In the genomic region with DNA sequence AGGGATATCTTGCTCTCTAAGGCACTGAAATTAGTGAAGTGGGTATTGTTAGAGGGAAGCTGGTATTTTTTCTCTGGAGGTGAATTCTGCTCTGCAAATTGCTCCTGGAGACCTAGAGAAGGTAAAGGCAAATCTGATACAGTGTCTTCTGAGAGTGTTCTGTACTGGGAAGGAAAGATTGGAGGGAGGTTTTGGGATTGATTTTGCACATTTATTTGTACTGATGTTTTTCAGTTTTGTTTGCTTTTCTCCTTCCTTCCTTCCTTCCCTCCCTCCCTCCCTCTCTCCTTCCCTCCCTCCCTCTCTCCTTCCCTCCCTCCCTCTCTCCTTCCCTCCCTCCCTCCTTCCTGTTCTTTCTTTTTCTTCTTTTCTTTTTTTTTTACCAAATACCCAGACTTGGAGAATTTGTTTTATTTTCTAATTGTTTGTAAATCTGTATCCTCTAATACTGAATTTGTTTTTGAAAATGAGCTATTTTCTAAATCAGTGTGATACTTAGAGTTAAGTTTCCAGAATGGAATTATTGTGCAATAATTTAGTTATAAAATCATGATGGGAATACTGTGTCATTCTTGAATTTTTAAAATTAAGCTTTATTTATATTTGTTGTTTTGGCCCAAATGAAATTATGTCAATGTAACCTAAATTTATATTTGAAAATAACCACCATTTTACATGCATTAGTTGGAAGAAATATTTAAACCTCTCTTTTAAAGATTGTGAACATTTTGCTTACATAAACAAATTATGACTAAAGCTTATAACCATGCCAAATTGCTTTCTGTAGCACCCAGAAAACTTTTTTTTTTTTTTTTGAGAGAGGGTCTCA, we compare ENCODE assay signal across 2 cellular contexts.
TF ChIP-seq lines count a peak whose summit lies in the region.

No MANE protein-coding gene starts in this region.

TF ChIP-seq in HEK293, 187 proteins besides CTCF, POLR2A, EP300 and RAD21 (continues in another document):
- TF ChIP-seq WT1 (tag by site-specific recombination; IDR thresholded peaks at IDR 0.05) (no peak), ZNF521 (tag by site-specific recombination; IDR thresholded peaks at IDR 0.05) (no peak), ZFP3 (tag by site-specific recombination; IDR thresholded peaks at IDR 0.05; ENCODE audit: low read depth) (no peak), BCL11A (tag by site-specific recombination; IDR thresholded peaks at IDR 0.05; ENCODE audit: low read depth) (no peak), ZNF48 (tag by site-specific recombination; IDR thresholded peaks at IDR 0.05) (no peak), ZNF664 (tag by site-specific recombination; IDR thresholded peaks at IDR 0.05) (no peak), PRDM1 (tag by site-specific recombination; IDR thresholded peaks at IDR 0.05) (peak; percentile 52)
- TF ChIP-seq, protein P1, sequence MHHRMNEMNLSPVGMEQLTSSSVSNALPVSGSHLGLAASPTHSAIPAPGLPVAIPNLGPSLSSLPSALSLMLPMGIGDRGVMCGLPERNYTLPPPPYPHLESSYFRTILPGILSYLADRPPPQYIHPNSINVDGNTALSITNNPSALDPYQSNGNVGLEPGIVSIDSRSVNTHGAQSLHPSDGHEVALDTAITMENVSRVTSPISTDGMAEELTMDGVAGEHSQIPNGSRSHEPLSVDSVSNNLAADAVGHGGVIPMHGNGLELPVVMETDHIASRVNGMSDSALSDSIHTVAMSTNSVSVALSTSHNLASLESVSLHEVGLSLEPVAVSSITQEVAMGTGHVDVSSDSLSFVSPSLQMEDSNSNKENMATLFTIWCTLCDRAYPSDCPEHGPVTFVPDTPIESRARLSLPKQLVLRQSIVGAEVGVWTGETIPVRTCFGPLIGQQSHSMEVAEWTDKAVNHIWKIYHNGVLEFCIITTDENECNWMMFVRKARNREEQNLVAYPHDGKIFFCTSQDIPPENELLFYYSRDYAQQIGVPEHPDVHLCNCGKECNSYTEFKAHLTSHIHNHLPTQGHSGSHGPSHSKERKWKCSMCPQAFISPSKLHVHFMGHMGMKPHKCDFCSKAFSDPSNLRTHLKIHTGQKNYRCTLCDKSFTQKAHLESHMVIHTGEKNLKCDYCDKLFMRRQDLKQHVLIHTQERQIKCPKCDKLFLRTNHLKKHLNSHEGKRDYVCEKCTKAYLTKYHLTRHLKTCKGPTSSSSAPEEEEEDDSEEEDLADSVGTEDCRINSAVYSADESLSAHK (tag by site-specific recombination; IDR thresholded peaks at IDR 0.05) = no peak
- TF ChIP-seq, protein P2, sequence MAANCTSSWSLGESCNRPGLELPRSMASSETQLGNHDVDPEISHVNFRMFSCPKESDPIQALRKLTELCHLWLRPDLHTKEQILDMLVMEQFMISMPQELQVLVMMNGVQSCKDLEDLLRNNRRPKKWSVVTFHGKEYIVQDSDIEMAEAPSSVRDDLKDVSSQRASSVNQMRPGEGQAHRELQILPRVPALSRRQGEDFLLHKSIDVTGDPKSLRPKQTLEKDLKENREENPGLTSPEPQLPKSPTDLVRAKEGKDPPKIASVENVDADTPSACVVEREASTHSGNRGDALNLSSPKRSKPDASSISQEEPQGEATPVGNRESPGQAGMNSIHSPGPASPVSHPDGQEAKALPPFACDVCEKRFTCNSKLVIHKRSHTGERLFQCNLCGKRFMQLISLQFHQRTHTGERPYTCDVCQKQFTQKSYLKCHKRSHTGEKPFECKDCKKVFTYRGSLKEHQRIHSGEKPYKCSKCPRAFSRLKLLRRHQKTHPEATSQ (tag by site-specific recombination; IDR thresholded peaks at IDR 0.05) = no peak
- TF ChIP-seq, protein P3, sequence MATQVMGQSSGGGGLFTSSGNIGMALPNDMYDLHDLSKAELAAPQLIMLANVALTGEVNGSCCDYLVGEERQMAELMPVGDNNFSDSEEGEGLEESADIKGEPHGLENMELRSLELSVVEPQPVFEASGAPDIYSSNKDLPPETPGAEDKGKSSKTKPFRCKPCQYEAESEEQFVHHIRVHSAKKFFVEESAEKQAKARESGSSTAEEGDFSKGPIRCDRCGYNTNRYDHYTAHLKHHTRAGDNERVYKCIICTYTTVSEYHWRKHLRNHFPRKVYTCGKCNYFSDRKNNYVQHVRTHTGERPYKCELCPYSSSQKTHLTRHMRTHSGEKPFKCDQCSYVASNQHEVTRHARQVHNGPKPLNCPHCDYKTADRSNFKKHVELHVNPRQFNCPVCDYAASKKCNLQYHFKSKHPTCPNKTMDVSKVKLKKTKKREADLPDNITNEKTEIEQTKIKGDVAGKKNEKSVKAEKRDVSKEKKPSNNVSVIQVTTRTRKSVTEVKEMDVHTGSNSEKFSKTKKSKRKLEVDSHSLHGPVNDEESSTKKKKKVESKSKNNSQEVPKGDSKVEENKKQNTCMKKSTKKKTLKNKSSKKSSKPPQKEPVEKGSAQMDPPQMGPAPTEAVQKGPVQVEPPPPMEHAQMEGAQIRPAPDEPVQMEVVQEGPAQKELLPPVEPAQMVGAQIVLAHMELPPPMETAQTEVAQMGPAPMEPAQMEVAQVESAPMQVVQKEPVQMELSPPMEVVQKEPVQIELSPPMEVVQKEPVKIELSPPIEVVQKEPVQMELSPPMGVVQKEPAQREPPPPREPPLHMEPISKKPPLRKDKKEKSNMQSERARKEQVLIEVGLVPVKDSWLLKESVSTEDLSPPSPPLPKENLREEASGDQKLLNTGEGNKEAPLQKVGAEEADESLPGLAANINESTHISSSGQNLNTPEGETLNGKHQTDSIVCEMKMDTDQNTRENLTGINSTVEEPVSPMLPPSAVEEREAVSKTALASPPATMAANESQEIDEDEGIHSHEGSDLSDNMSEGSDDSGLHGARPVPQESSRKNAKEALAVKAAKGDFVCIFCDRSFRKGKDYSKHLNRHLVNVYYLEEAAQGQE (tag by site-specific recombination; IDR thresholded peaks at IDR 0.05) = no peak
- TF ChIP-seq, protein P4, sequence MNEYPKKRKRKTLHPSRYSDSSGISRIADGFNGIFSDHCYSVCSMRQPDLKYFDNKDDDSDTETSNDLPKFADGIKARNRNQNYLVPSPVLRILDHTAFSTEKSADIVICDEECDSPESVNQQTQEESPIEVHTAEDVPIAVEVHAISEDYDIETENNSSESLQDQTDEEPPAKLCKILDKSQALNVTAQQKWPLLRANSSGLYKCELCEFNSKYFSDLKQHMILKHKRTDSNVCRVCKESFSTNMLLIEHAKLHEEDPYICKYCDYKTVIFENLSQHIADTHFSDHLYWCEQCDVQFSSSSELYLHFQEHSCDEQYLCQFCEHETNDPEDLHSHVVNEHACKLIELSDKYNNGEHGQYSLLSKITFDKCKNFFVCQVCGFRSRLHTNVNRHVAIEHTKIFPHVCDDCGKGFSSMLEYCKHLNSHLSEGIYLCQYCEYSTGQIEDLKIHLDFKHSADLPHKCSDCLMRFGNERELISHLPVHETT (tag by site-specific recombination; IDR thresholded peaks at IDR 0.05) = no peak

TF ChIP-seq in K562, 482 proteins besides CTCF, POLR2A, EP300 and RAD21:
- TF ChIP-seq CEBPB (tag; IDR thresholded peaks at IDR 0.05) = peak; percentile 89
- TF ChIP-seq C11orf30 (IDR thresholded peaks at IDR 0.05; ENCODE audit: low read depth) = peak; percentile 84
- no peak for TF ChIP-seq TAF1 (IDR thresholded peaks at IDR 0.05; ENCODE audit: control insufficient read depth, extremely low read depth, insufficient read depth, low read length, severe bottlenecking)
- TF ChIP-seq KDM1A (IDR thresholded peaks at IDR 0.05) = 0 out of 4 replicates have a peak, but pooled peaks of 1 of the 2 experiments have one; percentile 8
- TF ChIP-seq ARID1B (IDR thresholded peaks at IDR 0.05) = no peak
- TF ChIP-seq EHMT2 (IDR thresholded peaks at IDR 0.05) = no peak
- TF ChIP-seq MAFG (tag; conservative IDR thresholded peaks at IDR 0.05) = peak; percentile 45; the same call in 1 of the 2 replicates
- TF ChIP-seq CEBPG (CRISPR knock-in tag; IDR thresholded peaks at IDR 0.05) = no peak
- peak; percentile 66 to 98 for TF ChIP-seq CEBPG (tag; conservative IDR thresholded peaks at IDR 0.05 in 1 of 2, IDR thresholded peaks at IDR 0.05 in 1 of 2)
- TF ChIP-seq MAFF (IDR thresholded peaks at IDR 0.05; ENCODE audit: low read length) = peak; percentile 77
- TF ChIP-seq ZNF316 (IDR thresholded peaks at IDR 0.05) = peak; percentile 94
- TF ChIP-seq, protein P5, sequence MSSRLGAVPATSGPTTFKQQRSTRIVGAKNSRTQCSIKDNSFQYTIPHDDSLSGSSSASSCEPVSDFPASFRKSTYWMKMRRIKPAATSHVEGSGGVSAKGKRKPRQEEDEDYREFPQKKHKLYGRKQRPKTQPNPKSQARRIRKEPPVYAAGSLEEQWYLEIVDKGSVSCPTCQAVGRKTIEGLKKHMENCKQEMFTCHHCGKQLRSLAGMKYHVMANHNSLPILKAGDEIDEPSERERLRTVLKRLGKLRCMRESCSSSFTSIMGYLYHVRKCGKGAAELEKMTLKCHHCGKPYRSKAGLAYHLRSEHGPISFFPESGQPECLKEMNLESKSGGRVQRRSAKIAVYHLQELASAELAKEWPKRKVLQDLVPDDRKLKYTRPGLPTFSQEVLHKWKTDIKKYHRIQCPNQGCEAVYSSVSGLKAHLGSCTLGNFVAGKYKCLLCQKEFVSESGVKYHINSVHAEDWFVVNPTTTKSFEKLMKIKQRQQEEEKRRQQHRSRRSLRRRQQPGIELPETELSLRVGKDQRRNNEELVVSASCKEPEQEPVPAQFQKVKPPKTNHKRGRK (tag; IDR thresholded peaks at IDR 0.05) = peak; percentile 41; the same call in 1 of the 2 replicates
- no peak for TF ChIP-seq FOXJ2 (tag; IDR thresholded peaks at IDR 0.05)
- TF ChIP-seq MAFK (IDR thresholded peaks at IDR 0.05; ENCODE audit: low read length) = peak; percentile 82
